In the genomic region with DNA sequence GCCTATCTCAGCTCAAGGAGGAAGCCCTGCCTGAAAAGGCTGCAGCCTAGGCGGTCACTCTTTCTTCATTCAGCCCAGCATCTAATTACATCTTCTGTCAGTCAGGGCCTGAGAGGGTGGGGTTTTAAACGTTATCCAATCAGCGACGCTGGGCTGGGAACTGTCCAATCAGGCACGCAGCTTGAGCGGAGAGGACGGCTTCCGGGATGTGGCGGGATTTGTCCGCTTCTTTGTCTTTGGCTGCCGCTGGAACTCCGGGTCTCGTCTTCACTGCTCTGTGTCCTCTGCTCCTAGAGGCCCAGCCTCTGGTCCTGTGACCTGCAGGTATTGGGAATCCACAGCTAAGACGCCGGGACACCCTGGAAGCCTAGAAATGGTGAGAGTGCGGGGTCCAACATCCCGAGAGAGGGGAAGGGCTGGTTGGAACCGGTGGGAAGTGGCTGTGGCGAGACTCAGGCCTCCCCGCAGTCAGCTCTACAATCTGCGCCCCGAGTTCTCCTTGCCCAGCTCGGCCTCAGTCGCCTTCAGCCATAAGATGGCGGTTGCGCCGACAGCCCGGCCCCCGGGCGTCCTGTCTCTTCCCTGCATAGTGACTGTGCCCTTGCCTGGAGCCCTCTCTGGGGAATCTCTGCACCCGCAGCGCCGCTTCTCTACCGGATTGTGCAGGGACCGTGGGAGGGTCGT, we compare ENCODE assay signal across 8 cellular contexts. TPM values are rescaled to one million over a fixed set of nuclear protein-coding genes. Genes with fewer than 3 reads are reported as not detected.
DNase-seq lines count a peak whose midpoint lies in the region; ATAC-seq and TF ChIP-seq lines count a peak whose summit lies in the region.

A gene (plus strand): TSS at position 233 of the 684 bp plus-strand sequence. CDS start 141 bp downstream, at position 374.

- in situ Hi-C loops in astrocyte of the cerebellum (cut with HindIII; ENCODE audit: low sequenced_read_pairs) = no loop called here

- WGBS in hepatocyte (ENCODE audit: low lambda C conversion rate, missing lambda C conversion rate) = 1% methylated on average over 35 of the region's 36 CpGs
- WGBS in aorta, 2 donors = 0% methylated on average over 36 of the region's 36 CpGs

- no peaks in the 10 kb centered on the region for H3K27me3 ChIP-seq in hepatocyte
- no peaks in the 10 kb centered on the region for H3K27me3 ChIP-seq in rectal smooth muscle tissue (ENCODE audit: control insufficient read depth, insufficient read depth, low read length)
- no peaks in the 10 kb centered on the region for H3K27me3 ChIP-seq in aorta (ENCODE audit: control insufficient read depth in 1 of 2, insufficient read depth in 2 of 2, low read length in 1 of 2)

- H3K9me3 ChIP-seq in hepatocyte (ENCODE audit: low read depth) (peaks cover 11% of the 10 kb centered on the region), aorta (ENCODE audit: control insufficient read depth, low read length) (no peaks in the 10 kb centered on the region)

- TF ChIP-seq CTCF in GM12875 (IDR thresholded peaks at IDR 0.05; ENCODE audit: borderline replicate concordance, insufficient read depth, low read depth, low read length) = no peak
- TF ChIP-seq CTCF in astrocyte of the cerebellum (IDR thresholded peaks at IDR 0.05; ENCODE audit: low read depth, low read length, missing control alignments) = no peak
- TF ChIP-seq CTCF in hepatocyte (IDR thresholded peaks at IDR 0.05; ENCODE audit: poor library complexity) = no peak

- no peaks in the 10 kb centered on the region for H4K20me1 ChIP-seq in hepatocyte (ENCODE audit: insufficient read depth, poor library complexity, severe bottlenecking)

- peaks cover 12% of the 10 kb centered on the region for H3K36me3 ChIP-seq in hepatocyte (replicated peaks; ENCODE audit: insufficient read depth, low read depth)
- peaks cover 3% of the 10 kb centered on the region for H3K36me3 ChIP-seq in rectal smooth muscle tissue (ENCODE audit: control insufficient read depth, insufficient read depth, low read length)
- H3K36me3 ChIP-seq in aorta (ENCODE audit: control insufficient read depth in 1 of 2, insufficient read depth in 2 of 2, low read length in 1 of 2) = no peaks in the 10 kb centered on the region

- peak within 1 kb of the TSS; percentile 82 for H3K4me2 ChIP-seq in hepatocyte

- H3K79me2 ChIP-seq in hepatocyte = peaks cover 40% of the 10 kb centered on the region

- ATAC-seq in HG02759 (IDR thresholded peaks at IDR 0.05; ENCODE audit: unreplicated experiment) (peak; percentile 98), aorta (ENCODE audit: low FRiP score) (peak; percentile 98)

- peak within 1 kb of the TSS; percentile 94 for H3K9ac ChIP-seq in rectal smooth muscle tissue (ENCODE audit: low read length)

- no peaks in the 10 kb centered on the region for H3K9me2 ChIP-seq in hepatocyte (replicated peaks; ENCODE audit: insufficient read depth)

- peak within 1 kb of the TSS; percentile 87 for H3K4me3 ChIP-seq in GM12875 (ENCODE audit: low read depth, low read length)
- H3K4me3 ChIP-seq in astrocyte of the cerebellum (ENCODE audit: low read depth, low read length) = peak within 1 kb of the TSS; percentile 85
- H3K4me3 ChIP-seq in hepatocyte = peak within 1 kb of the TSS; percentile 79
- peak within 1 kb of the TSS; percentile 88 for H3K4me3 ChIP-seq in rectal smooth muscle tissue (ENCODE audit: low read length)
- peak within 1 kb of the TSS; percentile 72 to 81 for H3K4me3 ChIP-seq in aorta (ENCODE audit: low read length in 2 of 2)

- intact Hi-C loops in T-helper 2 cell treated with Interferon-gamma antibody and Interleukin-4, amounts not matched to agents 100 ng/mL and 5 ng/mL, for 36 hours (cut with micrococcal nuclease) = loop anchor here (1.0 to 5.0 kb wide), 5 partner anchors 30 to 478 kb away; a partner anchor contains a TSS
- intact Hi-C loops in aorta (cut with DNase I) = loop anchor here (2.0 kb wide), 2 partner anchors 30 to 32 kb away; a partner anchor contains a TSS

- DNase-seq in NCI-H1436 treated with DMSO at 0.1 percent for 48 hours (lab: John Stamatoyannopoulos, UW) (peak; percentile 90), astrocyte of the cerebellum (ENCODE audit: low read depth) (peak; percentile 93), hepatocyte (ENCODE audit: low spot score) (peak; percentile 96), aorta (peak; percentile 96)

- H3K27ac ChIP-seq in hepatocyte (peak within 1 kb of the TSS; percentile 93), rectal smooth muscle tissue (ENCODE audit: low read depth, low read length) (peak within 1 kb of the TSS; percentile 85), aorta (ENCODE audit: low read depth in 1 of 2, low read length in 2 of 2) (peak within 1 kb of the TSS in 1 of 2 donors; percentile 77)

- H3K4me1 ChIP-seq in hepatocyte (ENCODE audit: insufficient read depth) = peaks cover 4% of the 10 kb centered on the region
- no peaks in the 10 kb centered on the region for H3K4me1 ChIP-seq in rectal smooth muscle tissue (ENCODE audit: control insufficient read depth, insufficient read depth, low read length)
- H3K4me1 ChIP-seq in aorta (ENCODE audit: control insufficient read depth in 1 of 2, insufficient read depth in 2 of 2, low read length in 2 of 2) = no peaks in the 10 kb centered on the region

- peak within 1 kb of the TSS; percentile 67 for H2AFZ ChIP-seq in hepatocyte

RNA-seq across cellular contexts. Expression of the gene that starts here (rescaled TPM):
- total RNA-seq in T-helper 2 cell treated with Interferon-gamma antibody and Interleukin-4, amounts not matched to agents 100 ng/mL and 5 ng/mL, for 36 hours = 13.2 and 13.3 TPM in 2 replicates
- 18.4 and 28.4 TPM in 2 replicates for total RNA-seq in hepatocyte
- polyA plus RNA-seq in hepatocyte = 8.4 and 9.3 TPM in 2 replicates
- total RNA-seq in aorta = 1 to 10 TPM; 5.2 to 8.6 TPM
- 1 to 10 TPM; 2.4 to 5.3 TPM for polyA plus RNA-seq in aorta
